In genomic region chr3:194931366-194931765, GRCh38 we compare ENCODE assay signal across 16 cellular contexts.
A peak's percentile ranks its signal among the peaks of the same experiment; 100 is the strongest.
DNase-seq lines count a peak whose midpoint lies in the region; ATAC-seq and TF ChIP-seq lines count a peak whose summit lies in the region.
"Had no signal": no experiment of that assay in that cellular context is flagged by ENCODE, and none has a peak within 500 bp of the region (broad histone marks: within the 10 kb centered on the region; RNA-seq: fewer than 3 reads in every experiment).

No MANE protein-coding gene starts in this region.

- H3K4me1 ChIP-seq in ACC112 (ENCODE audit: control insufficient read depth, insufficient read depth, low read length, unreplicated experiment) (peaks cover 38% of the 10 kb centered on the region), gastroesophageal sphincter (peaks cover 0 to 39% (median 11%) of the 10 kb centered on the region in 3 donors), parathyroid adenoma (peaks cover 41% of the 10 kb centered on the region)

- whole genome bisulfite sequencing in gastroesophageal sphincter (ENCODE audit: low coverage in 1 of 2), 2 donors, result 52 to 83% methylated on average over 1 to 3 of the region's 4 CpGs

- H3K4me2 ChIP-seq in parathyroid adenoma (ENCODE audit: low read length), result no peak overlapping the region

- H3K27ac ChIP-seq in ACC112 (ENCODE audit: low read depth, low read length) (peak overlapping the region; percentile 51), gastroesophageal sphincter (peak overlapping the region in 3 of 4 donors; percentile 35 to 52 (median 48)), parathyroid adenoma (peak overlapping the region; percentile 64)

- DNase-seq in COR-L47 (lab: John Stamatoyannopoulos, UW), result no peak
- no peak for DNase-seq in T1000 (lab: John Stamatoyannopoulos, UW)
- DNase-seq in Kasumi-1 (lab: John Stamatoyannopoulos, UW), result no peak
- DNase-seq: activated CD4-positive, alpha-beta T cell treated with anti-CD3 and anti-CD28 coated beads, Interleukin-2, amount 50 U/mL, for 4 hours; hippocampal formation; NCI-H1105; NCI-H2171; Peyer's patch; posterior cingulate gyrus; stimulated activated naive CD4-positive, alpha-beta T cell treated with Interleukin-2 at 50 U/mL for 16 hours had no signal

- no peak for TF ChIP-seq EP300 in gastroesophageal sphincter (IDR thresholded peaks at IDR 0.05)

- TF ChIP-seq POLR2A in gastroesophageal sphincter (IDR thresholded peaks at IDR 0.05), result no peak

- H3K4me3 ChIP-seq in ACC112 (ENCODE audit: low read depth, low read length) (no peak overlapping the region), gastroesophageal sphincter (no peak overlapping the region), parathyroid adenoma (ENCODE audit: low read depth, low read length) (no peak overlapping the region)
- H3K4me3 ChIP-seq: K562, Peyer's patch had no signal

- no peak overlapping the region for H3K9ac ChIP-seq in parathyroid adenoma

- ATAC-seq in SK-N-SH treated with all-trans-retinoic acid at 6 μM for 48 hours (peak; percentile 51), gastroesophageal sphincter (no peak), GM21526 (IDR thresholded peaks at IDR 0.05; ENCODE audit: low FRiP score, unreplicated experiment) (no peak)
- ATAC-seq: K562 had no signal

- H3K27me3 ChIP-seq in ACC112 (ENCODE audit: insufficient read depth, low read length) (no peaks in the 10 kb centered on the region), gastroesophageal sphincter (no peaks in the 10 kb centered on the region), parathyroid adenoma (ENCODE audit: control insufficient read depth, insufficient read depth, low read length) (no peaks in the 10 kb centered on the region)
- H3K27me3 ChIP-seq: Peyer's patch had no signal

- H2AFZ ChIP-seq in ACC112 (ENCODE audit: low read length, unreplicated experiment) (peak overlapping the region; percentile 47), parathyroid adenoma (peak overlapping the region; percentile 69)

- TF ChIP-seq CTCF in gastroesophageal sphincter (IDR thresholded peaks at IDR 0.05) (no peak), parathyroid adenoma (IDR thresholded peaks at IDR 0.05) (no peak)

- H3K79me2 ChIP-seq in ACC112 (ENCODE audit: control insufficient read depth, insufficient read depth, low read length, unreplicated experiment) (no peaks in the 10 kb centered on the region), parathyroid adenoma (no peaks in the 10 kb centered on the region)

- H3K9me3 ChIP-seq in gastroesophageal sphincter (peaks cover 0 to 3% (median 0%) of the 10 kb centered on the region in 3 donors), parathyroid adenoma (ENCODE audit: control insufficient read depth, low read length) (no peaks in the 10 kb centered on the region)
- H3K9me3 ChIP-seq: Peyer's patch had no signal

- no peaks in the 10 kb centered on the region for H3K36me3 ChIP-seq in ACC112 (ENCODE audit: insufficient read depth, low read length)
- H3K36me3 ChIP-seq in gastroesophageal sphincter, result no peaks in the 10 kb centered on the region
- no peaks in the 10 kb centered on the region for H3K36me3 ChIP-seq in parathyroid adenoma (ENCODE audit: control insufficient read depth, insufficient read depth, low read length)
- H3K36me3 ChIP-seq: Peyer's patch had no signal

TF ChIP-seq in SK-N-SH treated with all-trans-retinoic acid at 6 μM for 48 hours, 23 proteins besides CTCF, POLR2A, EP300 and RAD21:
- TF ChIP-seq ISL1 (CRISPR knock-in tag; IDR thresholded peaks at IDR 0.05), result no peak
- no peak for TF ChIP-seq ZNF8 (CRISPR knock-in tag; IDR thresholded peaks at IDR 0.05)
- no peak for TF ChIP-seq PATZ1 (CRISPR knock-in tag; IDR thresholded peaks at IDR 0.05; ENCODE audit: borderline replicate concordance)
- TF ChIP-seq ZFP30 (CRISPR knock-in tag; IDR thresholded peaks at IDR 0.05), result no peak
- TF ChIP-seq ZNF565 (CRISPR knock-in tag; conservative IDR thresholded peaks at IDR 0.05; ENCODE audit: low read depth), result no peak
- no peak for TF ChIP-seq POU6F1 (CRISPR knock-in tag; IDR thresholded peaks at IDR 0.05; ENCODE audit: borderline replicate concordance, low read depth)
